Comparison of ENCODE assay signal across 8 cellular contexts in the genomic region with DNA sequence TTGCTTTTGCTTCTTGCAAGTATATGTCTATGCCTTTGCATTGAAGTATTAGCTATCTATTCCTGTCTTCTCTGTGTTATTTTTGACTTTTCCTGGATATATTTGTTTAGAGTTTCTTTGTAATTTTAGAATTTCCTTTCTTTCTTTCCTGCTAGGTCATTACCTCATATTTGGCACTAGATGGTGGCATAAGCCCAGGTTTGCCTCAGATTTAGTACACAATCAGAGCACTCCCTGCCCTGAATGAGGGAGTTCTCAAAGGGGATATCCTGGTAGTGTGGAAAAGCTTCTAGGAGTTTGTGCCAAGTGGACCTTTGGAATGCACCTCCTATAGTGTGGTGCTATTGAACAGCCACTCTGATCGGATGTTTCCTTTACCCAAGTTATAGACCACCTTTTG.
DNase-seq lines count a peak whose midpoint lies in the region; ATAC-seq and TF ChIP-seq lines count a peak whose summit lies in the region.

No MANE protein-coding gene starts in this region.

- H3K36me3 ChIP-seq in Karpas-422 (ENCODE audit: insufficient read depth, low read length) (no peaks in the 10 kb centered on the region), SK-N-MC (ENCODE audit: insufficient read depth, low read length) (no peaks in the 10 kb centered on the region), left ventricle myocardium inferior (no peaks in the 10 kb centered on the region)

- H3K79me2 ChIP-seq in Karpas-422 (ENCODE audit: low read length) = no peaks in the 10 kb centered on the region

- H3K27me3 ChIP-seq in Karpas-422 (ENCODE audit: low read length) (no peaks in the 10 kb centered on the region), left ventricle myocardium inferior (ENCODE audit: low read depth) (no peaks in the 10 kb centered on the region)

- ATAC-seq in GM21423 (IDR thresholded peaks at IDR 0.05; ENCODE audit: unreplicated experiment) = no peak

- no peak overlapping the region for H2AFZ ChIP-seq in Karpas-422 (ENCODE audit: low read length)

- H3K4me2 ChIP-seq in Karpas-422 (ENCODE audit: low read depth, low read length, poor library complexity, severe bottlenecking) = no peak overlapping the region

- H3K4me1 ChIP-seq in Karpas-422 (ENCODE audit: low read length) (no peaks in the 10 kb centered on the region), left ventricle myocardium inferior (no peaks in the 10 kb centered on the region)

- no peak for TF ChIP-seq CTCF in left ventricle myocardium inferior (IDR thresholded peaks at IDR 0.05; ENCODE audit: borderline replicate concordance)

- no peak overlapping the region for H3K9ac ChIP-seq in Karpas-422 (ENCODE audit: low read length)
- no peak overlapping the region for H3K9ac ChIP-seq in SK-N-MC (ENCODE audit: insufficient read length)

- H3K9me3 ChIP-seq in Karpas-422 (ENCODE audit: low read length) (no peaks in the 10 kb centered on the region), SK-N-MC (ENCODE audit: low read depth, low read length) (no peaks in the 10 kb centered on the region; the same call in 1 of the 2 replicates), left ventricle myocardium inferior (replicated peaks) (peaks cover 13% of the 10 kb centered on the region)

- no peak overlapping the region for H3K4me3 ChIP-seq in Karpas-422 (ENCODE audit: low read length)
- H3K4me3 ChIP-seq in SK-N-MC = no peak overlapping the region
- no peak overlapping the region for H3K4me3 ChIP-seq in left ventricle myocardium inferior

- DNase-seq in DMS153 treated with DMSO at 0.1 percent for 48 hours (lab: John Stamatoyannopoulos, UW; ENCODE audit: unreplicated experiment) (peak; percentile 56), Karpas-422 (peak; percentile 45), SK-N-MC (ENCODE audit: low read depth, low spot score) (peak; percentile 66), kidney glomerular epithelial cell (lab: John Stamatoyannopoulos, UW) (peak; percentile 8), left ventricle myocardium inferior (no peak)
- no peak for DNase-seq in stimulated activated naive CD4-positive, alpha-beta T cell treated with Interleukin-2 at 50 U/mL for 16 hours (lab: John Stamatoyannopoulos, UW)
- DNase-seq in stimulated activated CD4-positive, alpha-beta T cell treated with anti-CD3 and anti-CD28 coated beads, Interleukin-2, amount 100 ng/mL, for 24 hours = no peak

- H3K9me2 ChIP-seq in Karpas-422 (replicated peaks; ENCODE audit: insufficient read depth, low read length) = no peaks in the 10 kb centered on the region

- intact Hi-C loops in left ventricle myocardium inferior (cut with micrococcal nuclease) = no loop called here

- no peak overlapping the region for H3K27ac ChIP-seq in Karpas-422 (ENCODE audit: low read length)
- H3K27ac ChIP-seq in SK-N-MC = no peak overlapping the region
- no peak overlapping the region for H3K27ac ChIP-seq in left ventricle myocardium inferior (replicated peaks)

- H4K20me1 ChIP-seq in Karpas-422 (ENCODE audit: insufficient read depth, low read depth, low read length) = no peaks in the 10 kb centered on the region

Comparison
In these comparisons a context has a peak if more than half of its experiments do, and no peak if none do; other contexts are left out.
1. DNase-seq: peak in DMS153 treated with DMSO at 0.1 percent for 48 hours (single experiment), Karpas-422 (single experiment), SK-N-MC (single experiment) and kidney glomerular epithelial cell (single experiment); none in stimulated activated naive CD4-positive, alpha-beta T cell treated with Interleukin-2 at 50 U/mL for 16 hours (single experiment), stimulated activated CD4-positive, alpha-beta T cell treated with anti-CD3 and anti-CD28 coated beads, Interleukin-2, amount 100 ng/mL, for 24 hours (0 of 2) and left ventricle myocardium inferior (single experiment).